ENCODE assay signal across 8 cellular contexts in genomic region chr12:45235087-45236025, GRCh38. TPM values are rescaled to one million over a fixed set of nuclear protein-coding genes. Genes with fewer than 3 reads are reported as not detected.
DNase-seq lines count a peak whose midpoint lies in the region; ATAC-seq and TF ChIP-seq lines count a peak whose summit lies in the region.

No MANE protein-coding gene starts in this region.

- no peaks in the 10 kb centered on the region for H3K27me3 ChIP-seq in dorsolateral prefrontal cortex
- H3K27me3 ChIP-seq in muscle layer of colon (ENCODE audit: control insufficient read depth in 1 of 2, insufficient read depth in 2 of 2, low read length in 2 of 2): no peaks in the 10 kb centered on the region

- H3K9ac ChIP-seq in muscle layer of colon (ENCODE audit: low read length): peak overlapping the region; percentile 73

- peak overlapping the region in 1 of 59 donors; percentile 10 for H3K4me3 ChIP-seq in dorsolateral prefrontal cortex
- H3K4me3 ChIP-seq in muscle layer of colon (ENCODE audit: low read depth in 1 of 2, low read length in 2 of 2): peak overlapping the region in 1 of 2 donors; percentile 26

- H3K27ac ChIP-seq in dorsolateral prefrontal cortex: peak overlapping the region in 56 of 59 donors; percentile 9 to 92 (median 74)
- peak overlapping the region; percentile 92 for H3K27ac ChIP-seq in muscle layer of colon (ENCODE audit: low read depth, low read length)

- peak; percentile 46 for ATAC-seq in GM21390 (IDR thresholded peaks at IDR 0.05; ENCODE audit: unreplicated experiment)
- ATAC-seq in GM19455 (IDR thresholded peaks at IDR 0.05; ENCODE audit: unreplicated experiment): no peak

- no peaks in the 10 kb centered on the region for H3K9me3 ChIP-seq in muscle layer of colon (ENCODE audit: low read length)

- H3K36me3 ChIP-seq in muscle layer of colon (ENCODE audit: insufficient read depth, low read length): no peaks in the 10 kb centered on the region

- intact Hi-C loops in dorsolateral prefrontal cortex (cut with DNase I): no loop called here

- DNase-seq in NCI-H226: peak; percentile 98
- DNase-seq in dorsolateral prefrontal cortex: no peak
- DNase-seq in GM20000 (ENCODE audit: low spot score): no peak
- no peak for DNase-seq in NCI-H187 treated with DMSO at 0.1 percent for 48 hours (lab: John Stamatoyannopoulos, UW)
- no peak for DNase-seq in T-helper 9 cell

- H3K4me1 ChIP-seq in muscle layer of colon (ENCODE audit: insufficient read depth, low read length): peaks cover 51% of the 10 kb centered on the region

- TF ChIP-seq CTCF in dorsolateral prefrontal cortex (IDR thresholded peaks at IDR 0.05 in 54 of 56, conservative IDR thresholded peaks at IDR 0.05 in 2 of 56; ENCODE audit: low read depth in 1 of 56, partially characterized antibody in 56 of 56) (no peak), GM20000 (IDR thresholded peaks at IDR 0.05; ENCODE audit: extremely low read depth, missing control alignments) (no peak)

RNA-seq across cellular contexts. Expression of gene ANO6, which starts 19.5 kb away (rescaled TPM):
- total RNA-seq in dorsolateral prefrontal cortex: 10 to 100 TPM in 119 of 120 experiments, 1 to 10 TPM in 1; 8.5 to 32.7 (median 16.5) TPM
